ENCODE assay signal across 16 cellular contexts in genomic region chrX:17758382-17758781, GRCh38. TPM values are rescaled to one million over a fixed set of nuclear protein-coding genes. Genes with fewer than 3 reads are reported as not detected.
DNase-seq lines count a peak whose midpoint lies in the region; ATAC-seq lines count a peak whose summit lies in the region.
"Had no signal": no experiment of that assay in that cellular context is flagged by ENCODE, and none has a peak within 500 bp of the region (broad histone marks: within the 10 kb centered on the region; RNA-seq: fewer than 3 reads in every experiment).

No MANE protein-coding gene starts in this region.

- H3K4me3 Mint-ChIP-seq in T-helper 17 cell, result no peak overlapping the region
- H3K4me3 Mint-ChIP-seq: activated CD4-positive, alpha-beta memory T cell treated with anti-CD3 and anti-CD28 coated beads, Interleukin-2, amount 10 ng/mL, durations not matched to agents 7 days and 5 days; activated T-helper 17 cell treated with anti-CD3 and anti-CD28 coated beads, Interleukin-2, amount 50 U/mL, for 72 hours had no signal

- peak overlapping the region; percentile 32 for H3K27ac Mint-ChIP-seq in T-helper 17 cell
- H3K27ac Mint-ChIP-seq: activated CD4-positive, alpha-beta memory T cell treated with anti-CD3 and anti-CD28 coated beads, Interleukin-2, amount 10 ng/mL, durations not matched to agents 7 days and 5 days; activated T-helper 17 cell treated with anti-CD3 and anti-CD28 coated beads, Interleukin-2, amount 50 U/mL, for 72 hours had no signal

- H3K4me1 Mint-ChIP-seq in T-helper 17 cell, result peaks cover 2% of the 10 kb centered on the region
- H3K4me1 Mint-ChIP-seq: activated T-helper 17 cell treated with anti-CD3 and anti-CD28 coated beads, Interleukin-2, amount 50 U/mL, for 72 hours had no signal

- ATAC-seq in GM19035 (IDR thresholded peaks at IDR 0.05; ENCODE audit: unreplicated experiment), result peak; percentile 68
- peak; percentile 98 for ATAC-seq in GM21619 (IDR thresholded peaks at IDR 0.05; ENCODE audit: unreplicated experiment)
- peak; percentile 81 for ATAC-seq in HG03097 (IDR thresholded peaks at IDR 0.05; ENCODE audit: low FRiP score, unreplicated experiment)
- ATAC-seq in T-helper 17 cell, result no peak
- ATAC-seq: activated T-helper 17 cell treated with anti-CD3 and anti-CD28 coated beads, Interleukin-2, amount 50 U/mL, for 72 hours had no signal

- H3K9me3 ChIP-seq in T-helper 17 cell (ENCODE audit: control insufficient read depth, low read length, poor library complexity, severe bottlenecking), result no peaks in the 10 kb centered on the region
- H3K9me3 ChIP-seq: esophagus muscularis mucosa had no signal

- peaks cover 4% of the 10 kb centered on the region for H3K27me3 Mint-ChIP-seq in T-helper 17 cell
- H3K27me3 Mint-ChIP-seq: activated CD4-positive, alpha-beta memory T cell treated with anti-CD3 and anti-CD28 coated beads, Interleukin-2, amount 10 ng/mL, durations not matched to agents 7 days and 5 days; activated T-helper 17 cell treated with anti-CD3 and anti-CD28 coated beads, Interleukin-2, amount 50 U/mL, for 72 hours had no signal

- DNase-seq in T-helper 17 cell (no peak), HuH-7 (ENCODE audit: low spot score) (no peak), T1000 (lab: John Stamatoyannopoulos, UW) (no peak), NOMO-1 (lab: John Stamatoyannopoulos, UW; ENCODE audit: unreplicated experiment in 2 of 2) (no peak), NCI-H1436 treated with DMSO at 0.1 percent for 48 hours (lab: John Stamatoyannopoulos, UW) (no peak)
- DNase-seq: activated CD4-positive, alpha-beta memory T cell treated with anti-CD3 and anti-CD28 coated beads, Interleukin-2, amount 10 ng/mL, durations not matched to agents 7 days and 5 days; cortex of kidney; mesendoderm; NCI-H1694; NCI-H510A; stimulated activated CD4-positive, alpha-beta T cell treated with anti-CD3 and anti-CD28 coated beads, Interleukin-15, amount 100 ng/mL, for 24 hours had no signal

- no peaks in the 10 kb centered on the region for H3K36me3 Mint-ChIP-seq in T-helper 17 cell (ENCODE audit: low read depth)

RNA-seq across cellular contexts. Expression of gene SCML1, which starts 21.1 kb away (rescaled TPM):
- 10 to 100 TPM in 1 of 2 donors, 1 to 10 TPM in 1; 9.9 to 11.8 TPM for total RNA-seq in T-helper 17 cell
